Comparison of ENCODE assay signal across 28 cellular contexts in the genomic region with DNA sequence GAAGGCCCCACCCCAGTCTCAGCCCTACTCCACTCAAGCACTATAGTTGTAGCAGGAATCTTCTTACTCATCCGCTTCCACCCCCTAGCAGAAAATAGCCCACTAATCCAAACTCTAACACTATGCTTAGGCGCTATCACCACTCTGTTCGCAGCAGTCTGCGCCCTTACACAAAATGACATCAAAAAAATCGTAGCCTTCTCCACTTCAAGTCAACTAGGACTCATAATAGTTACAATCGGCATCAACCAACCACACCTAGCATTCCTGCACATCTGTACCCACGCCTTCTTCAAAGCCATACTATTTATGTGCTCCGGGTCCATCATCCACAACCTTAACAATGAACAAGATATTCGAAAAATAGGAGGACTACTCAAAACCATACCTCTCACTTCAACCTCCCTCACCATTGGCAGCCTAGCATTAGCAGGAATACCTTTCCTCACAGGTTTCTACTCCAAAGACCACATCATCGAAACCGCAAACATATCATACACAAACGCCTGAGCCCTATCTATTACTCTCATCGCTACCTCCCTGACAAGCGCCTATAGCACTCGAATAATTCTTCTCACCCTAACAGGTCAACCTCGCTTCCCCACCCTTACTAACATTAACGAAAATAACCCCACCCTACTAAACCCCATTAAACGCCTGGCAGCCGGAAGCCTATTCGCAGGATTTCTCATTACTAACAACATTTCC.
"Had no signal": no experiment of that assay in that cellular context is flagged by ENCODE, and none has a peak within 500 bp of the region (broad histone marks: within the 10 kb centered on the region; RNA-seq: fewer than 3 reads in every experiment).

No MANE protein-coding gene starts in this region.

- H3K4me1 ChIP-seq: colonic mucosa, esophagus squamous epithelium, gastrocnemius medialis, heart right ventricle, left lung, lower lobe of right lung had no signal

- H3K36me3 Mint-ChIP-seq: mesothelial cell of epicardium, naive B cell had no signal

- H3K4me3 ChIP-seq: colonic mucosa, esophagus squamous epithelium, gastrocnemius medialis, heart right ventricle, left lung, lower lobe of right lung, mucosa of descending colon had no signal

- H3K9me3 ChIP-seq: colonic mucosa, esophagus squamous epithelium, gastrocnemius medialis, heart right ventricle, left lung, lower lobe of right lung, mucosa of descending colon had no signal

- H3K27me3 ChIP-seq: colonic mucosa, esophagus squamous epithelium, gastrocnemius medialis, heart right ventricle, left lung had no signal

- ATAC-seq: effector memory CD8-positive, alpha-beta T cell; esophagus mucosa; gastrocnemius medialis; heart right ventricle; left cardiac atrium; left lung; left ventricle myocardium superior; lower lobe of right lung; mucosa of descending colon had no signal

- FAIRE-seq: endometrium, islet of Langerhans, keratinocyte had no signal

- H3K36me3 ChIP-seq: colonic mucosa, esophagus squamous epithelium, gastrocnemius medialis, heart right ventricle, left lung, lower lobe of right lung had no signal

- H3K9me3 Mint-ChIP-seq: dendritic cell treated with granulocyte-macrophage colony-stimulating factor and Interleukin-4, amounts not matched to agents 40 ng/mL and 50 ng/mL, for 4 days; effector memory CD8-positive, alpha-beta T cell; endodermal cell; mesothelial cell of epicardium; naive B cell had no signal

- H3K27ac ChIP-seq: colonic mucosa, epithelial cell of prostate, esophagus squamous epithelium, gastrocnemius medialis, heart right ventricle, left lung, lower lobe of right lung had no signal

- H3K27ac Mint-ChIP-seq: dendritic cell treated with granulocyte-macrophage colony-stimulating factor and Interleukin-4, amounts not matched to agents 40 ng/mL and 50 ng/mL, for 4 days; effector memory CD8-positive, alpha-beta T cell; endodermal cell; mesothelial cell of epicardium; naive B cell had no signal

- DNase-seq: colonic mucosa; cortex of kidney; effector CD8-positive, alpha-beta T cell; effector memory CD8-positive, alpha-beta T cell; endodermal cell; erythroblast; esophagus squamous epithelium; foreskin fibroblast; foreskin melanocyte; gastrocnemius medialis; glutamatergic neuron; head of caudate nucleus; heart right ventricle; hippocampal formation; left cardiac atrium; left lung; left ventricle myocardium superior; lower lobe of right lung; mesenchymal stem cell; mucosa of descending colon; naive B cell had no signal
